ENCODE assay signal across 1 cellular context in genomic region chr4:126757219-126757618, GRCh38.
TF ChIP-seq lines count a peak whose summit lies in the region.

No MANE protein-coding gene starts in this region.

TF ChIP-seq in K562, 482 proteins besides CTCF, POLR2A, EP300 and RAD21 (continued from another document):
- no peak for TF ChIP-seq MYNN (IDR thresholded peaks at IDR 0.05)
- no peak for TF ChIP-seq MYNN (CRISPR knock-in tag; IDR thresholded peaks at IDR 0.05)
- no peak for TF ChIP-seq AFF1 (IDR thresholded peaks at IDR 0.05; ENCODE audit: low read depth in 1 of 2, partially characterized antibody in 2 of 2)
- peak; percentile 50; the same call in 1 of the 2 replicates for TF ChIP-seq TEAD4 (IDR thresholded peaks at IDR 0.05; ENCODE audit: low read length)
- no peak for TF ChIP-seq TEAD4 (CRISPR knock-in tag; IDR thresholded peaks at IDR 0.05; ENCODE audit: borderline replicate concordance)
- TF ChIP-seq ZNF197 (CRISPR knock-in tag; IDR thresholded peaks at IDR 0.05; ENCODE audit: low read depth), result no peak
- no peak for TF ChIP-seq ZNF75A (CRISPR knock-in tag; IDR thresholded peaks at IDR 0.05)
